ENCODE assay signal across 15 cellular contexts in the genomic region with DNA sequence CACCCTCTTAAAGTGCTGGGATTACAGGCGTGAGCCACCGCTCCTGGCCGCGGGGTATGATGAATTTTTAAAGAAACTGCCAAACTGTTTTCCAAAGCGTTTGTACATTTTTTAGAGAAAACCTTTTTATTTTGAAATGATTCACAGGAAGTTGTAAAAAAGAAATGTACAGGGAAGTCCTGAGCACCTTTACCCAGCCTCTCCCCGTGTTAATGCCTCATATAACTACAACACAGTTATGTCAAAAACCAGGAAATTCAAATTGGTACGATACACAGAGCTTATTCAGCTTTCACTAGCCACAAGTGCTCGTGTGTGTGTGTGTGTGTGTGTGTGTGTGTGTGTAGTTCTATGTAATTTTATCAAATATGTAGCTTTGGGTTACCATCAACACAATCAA. TPM values are rescaled to one million over a fixed set of nuclear protein-coding genes. Genes with fewer than 3 reads are reported as not detected.
DNase-seq lines count a peak whose midpoint lies in the region; ATAC-seq and TF ChIP-seq lines count a peak whose summit lies in the region.
"Had no signal": no experiment of that assay in that cellular context is flagged by ENCODE, and none has a peak within 500 bp of the region (broad histone marks: within the 10 kb centered on the region; RNA-seq: fewer than 3 reads in every experiment).

No MANE protein-coding gene starts in this region.

- H3K27me3 ChIP-seq in mammary epithelial cell (ENCODE audit: insufficient read depth, low read length): no peaks in the 10 kb centered on the region
- no peaks in the 10 kb centered on the region for H3K27me3 ChIP-seq in breast epithelium

- H3K79me2 ChIP-seq in mammary epithelial cell (ENCODE audit: insufficient read depth, low read length): no peaks in the 10 kb centered on the region

- ATAC-seq in left colon (peak; percentile 78), GM21423 (IDR thresholded peaks at IDR 0.05; ENCODE audit: unreplicated experiment) (no peak)
- ATAC-seq: Panc1 had no signal

- H3K4me2 ChIP-seq in mammary epithelial cell (ENCODE audit: insufficient read depth, low read depth, low read length): no peak overlapping the region

- POLR2A ChIA-PET in RWPE1 (lab: Yijun Ruan, JAX; ENCODE audit: low non-redundant PET): no interaction called here

- H4K20me1 ChIP-seq in mammary epithelial cell (ENCODE audit: insufficient read depth, low read length): no peaks in the 10 kb centered on the region

- no TSS peak for BruUV-seq in mammary epithelial cell (replicated peaks; lab: Mats Ljungman, UMichigan)

- no peak for TF ChIP-seq CTCF in mammary epithelial cell (conservative IDR thresholded peaks at IDR 0.05 in 1 of 2, IDR thresholded peaks at IDR 0.05 in 1 of 2; ENCODE audit: extremely low read depth in 1 of 2, insufficient read depth in 1 of 2, low read depth in 1 of 2, low read length in 2 of 2)
- no peak for TF ChIP-seq CTCF in breast epithelium (IDR thresholded peaks at IDR 0.05)
- no peak for TF ChIP-seq CTCF in RWPE1 (conservative IDR thresholded peaks at IDR 0.05; ENCODE audit: low read depth)

- H3K4me3 ChIP-seq in mammary epithelial cell (replicated peaks in 1 of 3; ENCODE audit: insufficient read depth in 1 of 3, low read depth in 2 of 3, low read length in 3 of 3) (no peak overlapping the region), breast epithelium (no peak overlapping the region)

- H2AFZ ChIP-seq in mammary epithelial cell (ENCODE audit: low read depth, low read length): no peak overlapping the region

- H3K27ac ChIP-seq in mammary epithelial cell (ENCODE audit: insufficient read depth, low read depth, low read length) (no peak overlapping the region), breast epithelium (no peak overlapping the region), RWPE1 (peak overlapping the region; percentile 68)

- in situ Hi-C loops in mammary epithelial cell (cut with MboI; ENCODE audit: low sequenced_read_pairs in 2 of 2): no loop called here

- no peak for TF ChIP-seq POLR2A in breast epithelium (IDR thresholded peaks at IDR 0.05)

- H3K9ac ChIP-seq in mammary epithelial cell (ENCODE audit: insufficient read depth, low read length): no peak overlapping the region

- DNase-seq in mammary epithelial cell (peak; percentile 17), breast epithelium (ENCODE audit: low spot score in 2 of 2) (no peak), RWPE1 (ENCODE audit: low spot score) (no peak), left colon (no peak), midbrain (lab: John Stamatoyannopoulos, UW) (no peak), NK-92 (lab: John Stamatoyannopoulos, UW; ENCODE audit: unreplicated experiment) (no peak)
- DNase-seq: Caco-2; CD4-positive, CD25-positive, alpha-beta regulatory T cell; Kasumi-1; NCI-H1436 treated with DMSO at 0.1 percent for 48 hours; NCI-H446 treated with DMSO at 0.1 percent for 48 hours had no signal

- CTCF ChIA-PET in mammary epithelial cell (lab: Charles Lee; ENCODE audit: low non-redundant PET): no interaction called here
- CTCF ChIA-PET in RWPE1 (lab: Yijun Ruan, JAX): no interaction called here

- H3K36me3 ChIP-seq in mammary epithelial cell (ENCODE audit: insufficient read depth, low read length) (no peaks in the 10 kb centered on the region), breast epithelium (no peaks in the 10 kb centered on the region)

- H3K9me3 ChIP-seq in mammary epithelial cell (replicated peaks; ENCODE audit: insufficient read depth, low read length) (no peaks in the 10 kb centered on the region), breast epithelium (no peaks in the 10 kb centered on the region)
- H3K9me3 ChIP-seq: Caco-2 had no signal

- intact Hi-C loops in mammary epithelial cell (cut with micrococcal nuclease) (no loop called here), breast epithelium (cut with DNase I; ENCODE audit: low total_unique reads) (no loop called here), left colon (cut with DNase I, micrococcal nuclease) (no loop called here)

- dilution Hi-C loops in mammary epithelial cell (cut with HindIII; ENCODE audit: low sequenced_read_pairs): no loop called here

- WGBS in mammary epithelial cell (ENCODE audit: low coverage, missing lambda C conversion rate): 46% methylated on average over 8 of the region's 8 CpGs

- H3K4me1 ChIP-seq in mammary epithelial cell (ENCODE audit: insufficient read depth, low read length): no peaks in the 10 kb centered on the region
- no peaks in the 10 kb centered on the region for H3K4me1 ChIP-seq in breast epithelium

RNA-seq across cellular contexts. Expression of gene FAM118A, which starts 7.0 kb away (rescaled TPM):
- total RNA-seq in mammary epithelial cell (10 to 100 TPM; 17.2 to 22.2 TPM), breast epithelium (100 to 1,000 TPM in 1 of 3 donors, 10 to 100 TPM in 2; 33.8 to 104 (median 55.4) TPM), left colon (10 to 100 TPM; 47.0 to 60.7 TPM)
- polyA plus RNA-seq in mammary epithelial cell: 14.5 TPM
- polyA minus RNA-seq in mammary epithelial cell: 7.3 TPM

RNA-seq across cellular contexts. Expression of gene UPK3A, which starts 18.0 kb away (rescaled TPM):
- total RNA-seq in mammary epithelial cell: not detected
- not detected for polyA plus RNA-seq in mammary epithelial cell
- not detected for polyA minus RNA-seq in mammary epithelial cell
- not detected for total RNA-seq in breast epithelium
- total RNA-seq in left colon: under 1 TPM in 1 of 2 donors, not detected in 1; 0.34 TPM
- total RNA-seq: A673; CD4-positive, CD25-positive, alpha-beta regulatory T cell; HT1080 had no signal
- polyA plus RNA-seq: CD4-positive, CD25-positive, alpha-beta regulatory T cell had no signal
